ENCODE assay signal across 14 cellular contexts in the genomic region with DNA sequence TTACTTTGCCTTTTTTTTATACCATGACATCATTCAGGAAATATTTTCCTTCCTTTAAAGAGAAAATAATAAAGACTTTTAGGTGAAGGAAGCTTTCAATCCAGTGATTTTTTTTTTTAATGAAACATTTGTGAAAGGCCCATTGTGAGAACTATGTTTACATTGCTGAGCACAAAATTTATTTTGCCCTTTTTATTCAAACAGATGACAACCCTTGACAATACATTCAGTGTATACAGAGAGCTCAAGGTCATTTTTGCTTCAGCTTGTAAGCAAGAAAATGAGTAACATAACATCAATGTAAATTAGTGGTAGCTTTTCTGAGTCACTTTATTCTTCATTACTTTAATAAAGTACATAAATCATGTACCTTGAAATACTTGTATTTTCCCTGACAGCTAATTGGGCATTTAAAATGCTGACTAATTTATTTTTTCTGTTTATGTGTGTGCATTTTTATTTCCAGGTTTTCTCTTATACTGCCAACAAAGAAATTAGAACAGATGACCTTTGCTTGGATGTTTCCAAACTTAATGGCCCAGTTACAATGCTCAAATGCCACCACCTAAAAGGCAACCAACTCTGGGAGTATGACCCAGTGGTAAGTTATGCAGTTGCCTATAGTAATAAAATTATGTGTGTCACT.
DNase-seq lines count a peak whose midpoint lies in the region; TF ChIP-seq lines count a peak whose summit lies in the region.
"Had no signal": no experiment of that assay in that cellular context is flagged by ENCODE, and none has a peak within 500 bp of the region (broad histone marks: within the 10 kb centered on the region; RNA-seq: fewer than 3 reads in every experiment).

No MANE protein-coding gene starts in this region.

- no peaks in the 10 kb centered on the region for H3K4me1 ChIP-seq in hepatocyte (ENCODE audit: insufficient read depth)
- H3K4me1 ChIP-seq: lower lobe of right lung had no signal

- H3K4me2 ChIP-seq in hepatocyte: no peak overlapping the region

- no peaks in the 10 kb centered on the region for H3K36me3 ChIP-seq in hepatocyte (replicated peaks; ENCODE audit: insufficient read depth, low read depth)

- H3K27ac ChIP-seq in hepatocyte: no peak overlapping the region
- H3K27ac ChIP-seq: dorsolateral prefrontal cortex, lower lobe of right lung, RWPE1 had no signal

- no peak overlapping the region for H3K4me3 ChIP-seq in hepatocyte
- H3K4me3 ChIP-seq: dorsolateral prefrontal cortex, lower lobe of right lung had no signal

- no peaks in the 10 kb centered on the region for H3K27me3 ChIP-seq in hepatocyte
- H3K27me3 ChIP-seq: dorsolateral prefrontal cortex had no signal

- no peaks in the 10 kb centered on the region for H3K9me3 ChIP-seq in hepatocyte (ENCODE audit: low read depth)
- H3K9me3 ChIP-seq: lower lobe of right lung had no signal

- no peak for TF ChIP-seq CTCF in hepatocyte (IDR thresholded peaks at IDR 0.05; ENCODE audit: poor library complexity)

- H3K79me2 ChIP-seq in hepatocyte: no peaks in the 10 kb centered on the region

- no peaks in the 10 kb centered on the region for H4K20me1 ChIP-seq in hepatocyte (ENCODE audit: insufficient read depth, poor library complexity, severe bottlenecking)

- peak; percentile 64 for DNase-seq in COLO829 (ENCODE audit: low spot score)
- DNase-seq in H4 (ENCODE audit: low spot score): peak; percentile 11
- peak; percentile 23 for DNase-seq in astrocyte of the hippocampus (ENCODE audit: low read depth, low spot score)
- peak; percentile 4 for DNase-seq in kidney tubule cell (ENCODE audit: low spot score)
- no peak for DNase-seq in activated CD8-positive, alpha-beta memory T cell treated with anti-CD3 and anti-CD28 coated beads for 24 hours
- DNase-seq in hepatocyte (ENCODE audit: low spot score): no peak
- DNase-seq in stimulated activated naive CD4-positive, alpha-beta T cell treated with Interleukin-2 at 50 U/mL for 16 hours (lab: John Stamatoyannopoulos, UW): no peak
- no peak for DNase-seq in AG08396 (ENCODE audit: low spot score)
- DNase-seq: activated CD4-positive, CD25-positive, alpha-beta regulatory T cell; dorsolateral prefrontal cortex; lower lobe of right lung; NCI-H1930; nephron progenitor cell had no signal

- no peaks in the 10 kb centered on the region for H3K9me2 ChIP-seq in hepatocyte (replicated peaks; ENCODE audit: insufficient read depth)

- H2AFZ ChIP-seq in hepatocyte: no peak overlapping the region

Comparison
In these comparisons a context has a peak if more than half of its experiments do, and no peak if none do; other contexts are left out.
1. DNase-seq: peak in COLO829 (single experiment), H4 (single experiment), astrocyte of the hippocampus (single experiment) and kidney tubule cell (single experiment); none in activated CD8-positive, alpha-beta memory T cell treated with anti-CD3 and anti-CD28 coated beads for 24 hours (single experiment), hepatocyte (single experiment), stimulated activated naive CD4-positive, alpha-beta T cell treated with Interleukin-2 at 50 U/mL for 16 hours (single experiment) and AG08396 (single experiment).